ENCODE assay signal across 8 cellular contexts in genomic region chr18:80033181-80034067, GRCh38. TPM values are rescaled to one million over a fixed set of nuclear protein-coding genes. Genes with fewer than 3 reads are reported as not detected.
DNase-seq lines count a peak whose midpoint lies in the region; ATAC-seq and TF ChIP-seq lines count a peak whose summit lies in the region.

No MANE protein-coding gene starts in this region.

- CTCF ChIA-PET in GM10248 (lab: Yijun Ruan, JAX): interaction anchor here (1.0 to 2.1 kb wide), 8 partner anchors 11 to 127 kb away, joined by 3 to 11 read pairs (median 4); partner anchors contain the start of gene TXNL4A

- H3K27me3 Mint-ChIP-seq in HFFc6 (ENCODE audit: insufficient read depth): peaks cover 3% of the 10 kb centered on the region
- H3K27me3 Mint-ChIP-seq in activated T-cell treated with anti-CD3 and anti-CD28 coated beads, Interleukin-2, amount 50 U/mL, for 72 hours (ENCODE audit: low read depth): no peaks in the 10 kb centered on the region

- no peaks in the 10 kb centered on the region for H3K9me3 Mint-ChIP-seq in HFFc6
- H3K9me3 Mint-ChIP-seq in activated T-cell treated with anti-CD3 and anti-CD28 coated beads, Interleukin-2, amount 50 U/mL, for 72 hours: peaks cover 0 to 2% of the 10 kb centered on the region in 2 donors

- peak overlapping the region; percentile 67 for H3K27ac ChIP-seq in foreskin keratinocyte

- ATAC-seq in activated T-cell treated with anti-CD3 and anti-CD28 coated beads, Interleukin-2, amount 50 U/mL, for 72 hours (replicated peaks in 1 of 2): peak; percentile 61
- peak; percentile 82 for ATAC-seq in foreskin keratinocyte

- peaks cover 35% of the 10 kb centered on the region for H3K4me1 Mint-ChIP-seq in HFFc6 (ENCODE audit: low read depth)
- H3K4me1 Mint-ChIP-seq in activated T-cell treated with anti-CD3 and anti-CD28 coated beads, Interleukin-2, amount 50 U/mL, for 72 hours (ENCODE audit: low read depth): peaks cover 30% of the 10 kb centered on the region

- no peaks in the 10 kb centered on the region for H3K27me3 ChIP-seq in foreskin keratinocyte

- H3K4me3 Mint-ChIP-seq in HFFc6: peak overlapping the region; percentile 96
- peak overlapping the region; percentile 87 to 88 for H3K4me3 Mint-ChIP-seq in activated T-cell treated with anti-CD3 and anti-CD28 coated beads, Interleukin-2, amount 50 U/mL, for 72 hours

- H3K4me1 ChIP-seq in foreskin keratinocyte: no peaks in the 10 kb centered on the region

- DNase-seq in HFFc6 (peak; percentile 85), NCI-H82 (lab: John Stamatoyannopoulos, UW) (peak; percentile 68), foreskin keratinocyte (peak in 1 of 2 donors; percentile 21), pons (ENCODE audit: low spot score) (peak; percentile 15), glomerular visceral epithelial cell (ENCODE audit: extremely low spot score) (no peak), GM10248 (ENCODE audit: extremely low spot score) (no peak)
- no peak for DNase-seq in activated T-cell treated with anti-CD3 and anti-CD28 coated beads, Interleukin-2, amount 50 U/mL, for 72 hours

- 0 out of 2 replicates have a peak, but pooled peaks cover 4% of the 10 kb centered on the region for H3K36me3 Mint-ChIP-seq in HFFc6 (ENCODE audit: low read depth)
- H3K36me3 Mint-ChIP-seq in activated T-cell treated with anti-CD3 and anti-CD28 coated beads, Interleukin-2, amount 50 U/mL, for 72 hours (ENCODE audit: insufficient read depth in 2 of 2): peaks cover 6 to 8% of the 10 kb centered on the region in 2 donors

- TF ChIP-seq CTCF in GM12875 (IDR thresholded peaks at IDR 0.05; ENCODE audit: borderline replicate concordance, insufficient read depth, low read depth, low read length) (no peak), HFFc6 (IDR thresholded peaks at IDR 0.05) (no peak), foreskin keratinocyte (conservative IDR thresholded peaks at IDR 0.05) (no peak), GM10248 (IDR thresholded peaks at IDR 0.05; ENCODE audit: control extremely low read depth, extremely low read depth, low read depth, missing control alignments) (no peak)

- peak overlapping the region; percentile 66 for H3K4me3 ChIP-seq in GM12875 (ENCODE audit: low read depth, low read length)

- H3K27ac Mint-ChIP-seq in HFFc6: peak overlapping the region; percentile 99
- peak overlapping the region; percentile 85 for H3K27ac Mint-ChIP-seq in activated T-cell treated with anti-CD3 and anti-CD28 coated beads, Interleukin-2, amount 50 U/mL, for 72 hours

- POLR2A ChIA-PET in GM10248 (lab: Yijun Ruan, JAX): interaction anchor here (0.6 to 1.4 kb wide), 7 partner anchors 8 to 115 kb away, joined by 3 to 5 read pairs (median 4); partner anchors contain the start of gene ADNP2

RNA-seq across cellular contexts. Expression of gene RBFA, which starts 0.8 kb away (rescaled TPM):
- 10 to 100 TPM; 24.8 to 28.4 (median 27.2) TPM for total RNA-seq in HFFc6 (2021; fragmentation: NEBNext Ultra II Directional; extraction: Animal tissue kit (Norgen Biotek cat#: 25700))
- total RNA-seq in activated T-cell treated with anti-CD3 and anti-CD28 coated beads, Interleukin-2, amount 50 U/mL, for 72 hours: 10 to 100 TPM; 13.9 to 17.7 TPM
- total RNA-seq in foreskin keratinocyte: 28.8 and 31.2 TPM in 2 replicates
- 33.1 and 35.5 TPM in 2 replicates for polyA plus RNA-seq in foreskin keratinocyte

RNA-seq across cellular contexts. Expression of gene TXNL4A, which starts 45.1 kb away (rescaled TPM):
- total RNA-seq in HFFc6 (2021; fragmentation: NEBNext Ultra II Directional; extraction: Animal tissue kit (Norgen Biotek cat#: 25700)): 100 to 1,000 TPM; 168 to 187 (median 174) TPM
- total RNA-seq in activated T-cell treated with anti-CD3 and anti-CD28 coated beads, Interleukin-2, amount 50 U/mL, for 72 hours: 100 to 1,000 TPM in 1 of 2 donors, 10 to 100 TPM in 1; 92.9 to 105 TPM
- 124 and 135 TPM in 2 replicates for total RNA-seq in foreskin keratinocyte
- polyA plus RNA-seq in foreskin keratinocyte: 187 and 200 TPM in 2 replicates

Comparison
In these comparisons a context has a peak if more than half of its experiments do, and no peak if none do; other contexts are left out.
1. DNase-seq: peak in HFFc6 (single experiment), NCI-H82 (single experiment) and pons (single experiment); none in activated T-cell treated with anti-CD3 and anti-CD28 coated beads, Interleukin-2, amount 50 U/mL, for 72 hours (0 of 2), glomerular visceral epithelial cell (single experiment) and GM10248 (single experiment).